8 cellular contexts compared by ENCODE assay signal in the genomic region with DNA sequence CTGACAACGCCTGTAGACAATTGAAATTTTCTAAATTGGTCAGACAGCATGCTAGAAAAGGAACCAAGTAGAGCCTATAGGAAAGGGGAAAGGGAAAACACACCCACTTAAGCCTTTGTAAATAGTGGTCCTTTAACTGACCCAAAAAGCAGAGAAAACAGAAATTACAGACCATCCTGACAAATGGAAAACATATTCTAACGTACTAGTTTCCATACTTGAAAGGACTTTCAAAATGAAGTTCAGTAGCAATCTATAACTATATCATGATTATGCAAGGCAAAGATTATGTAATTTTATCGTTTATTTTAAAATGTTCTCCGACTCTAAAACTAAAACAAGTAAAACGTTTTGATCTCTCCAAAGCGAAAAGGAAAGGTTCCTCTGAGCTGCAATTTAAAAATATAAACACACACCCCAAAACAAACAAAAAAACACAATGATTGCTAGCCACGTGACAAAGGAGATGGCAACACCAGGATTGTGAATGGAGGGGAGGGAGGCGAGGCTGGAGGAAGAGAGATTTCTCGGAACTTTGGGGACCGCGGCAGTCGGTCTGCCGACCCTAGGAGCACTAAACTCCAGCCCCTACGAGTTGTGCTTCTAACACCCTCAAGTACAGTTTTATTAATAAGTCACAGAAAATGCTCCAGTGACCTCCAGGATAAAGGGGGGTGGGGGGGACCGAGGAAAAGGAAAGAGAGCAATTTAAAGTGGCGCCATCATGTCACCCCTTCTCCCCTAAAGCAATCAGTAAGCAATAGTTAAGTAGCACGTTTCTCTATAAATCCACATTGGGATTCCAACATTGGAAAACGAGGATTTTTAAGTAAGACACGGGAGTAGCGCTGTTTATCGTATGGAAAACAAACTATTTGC. TPM values are rescaled to one million over a fixed set of nuclear protein-coding genes. Genes with fewer than 3 reads are reported as not detected.
A peak's percentile ranks its signal among the peaks of the same experiment; 100 is the strongest.
DNase-seq lines count a peak whose midpoint lies in the region; ATAC-seq and TF ChIP-seq lines count a peak whose summit lies in the region.

No MANE protein-coding gene starts in this region.

- no peaks in the 10 kb centered on the region for H3K27me3 ChIP-seq in neural progenitor cell

- peaks cover 49% of the 10 kb centered on the region for H3K4me1 ChIP-seq in neural progenitor cell

- H3K9me3 Mint-ChIP-seq in activated B cell treated with CpG ODN at 0.5 μM for 24 hours (no peaks in the 10 kb centered on the region), neural progenitor cell (no peaks in the 10 kb centered on the region)

- ATAC-seq in activated B cell treated with CpG ODN at 0.5 μM for 24 hours (ENCODE audit: low read depth): no peak
- ATAC-seq in HG02610 (IDR thresholded peaks at IDR 0.05; ENCODE audit: unreplicated experiment): no peak

- no peak overlapping the region for H2AFZ ChIP-seq in neural progenitor cell (replicated peaks)

- H3K27ac ChIP-seq in neural progenitor cell: peak overlapping the region; percentile 100

- H3K4me3 ChIP-seq in fibroblast of mammary gland (ENCODE audit: control insufficient read depth, low read depth, low read length) (peak overlapping the region; percentile 76), neural progenitor cell (peak overlapping the region; percentile 98)

- H3K36me3 Mint-ChIP-seq in activated B cell treated with CpG ODN at 0.5 μM for 24 hours (ENCODE audit: low read depth) (peaks cover 31% of the 10 kb centered on the region), neural progenitor cell (peaks cover 12% of the 10 kb centered on the region)

- intact Hi-C loops in activated B cell treated with CpG ODN at 0.5 μM for 24 hours (cut with micrococcal nuclease): loop anchor here (1.0 to 5.0 kb wide), 6 partner anchors 7 to 1916 kb away; partner anchors contain the start of gene SNX11

- peak overlapping the region; percentile 89 for H3K4me2 ChIP-seq in neural progenitor cell

- H3F3A ChIP-seq in neural progenitor cell (ENCODE audit: low read depth): peaks cover 44% of the 10 kb centered on the region

- no peaks in the 10 kb centered on the region for H3K9me3 ChIP-seq in neural progenitor cell (ENCODE audit: low read depth)

- no peak for TF ChIP-seq CTCF in activated B cell treated with CpG ODN at 0.5 μM for 24 hours (IDR thresholded peaks at IDR 0.05)
- no peak for TF ChIP-seq CTCF in fibroblast of mammary gland (conservative IDR thresholded peaks at IDR 0.05; ENCODE audit: control insufficient read depth, insufficient read depth, low read depth, low read length)
- no peak for TF ChIP-seq CTCF in neural progenitor cell (IDR thresholded peaks at IDR 0.05)

- CTCF ChIA-PET in activated B cell treated with CpG ODN at 0.5 μM for 24 hours (lab: Charles Lee): no interaction called here

- peak overlapping the region; percentile 95 for H3K9ac ChIP-seq in neural progenitor cell

- H3K4me3 Mint-ChIP-seq in activated B cell treated with CpG ODN at 0.5 μM for 24 hours (peak overlapping the region; percentile 94), neural progenitor cell (peak overlapping the region; percentile 92)

- peak; percentile 30 for DNase-seq in stimulated activated CD4-positive, alpha-beta T cell treated with anti-CD3 and anti-CD28 coated beads, Interleukin-4, amount 100 ng/mL, for 24 hours
- DNase-seq in stimulated activated CD4-positive, alpha-beta T cell treated with anti-CD3 and anti-CD28 coated beads, Interleukin-4, amount 100 ng/mL, for 1 hour: no peak
- DNase-seq in NCI-H1694 treated with DMSO at 0.1 percent for 48 hours (lab: John Stamatoyannopoulos, UW) (peak; percentile 72), activated B cell treated with CpG ODN at 0.5 μM for 24 hours (no peak), fibroblast of mammary gland (ENCODE audit: low read depth) (no peak), neural progenitor cell (ENCODE audit: low spot score) (peak; percentile 74)
- no peak for DNase-seq in activated CD4-positive, CD25-positive, alpha-beta regulatory T cell treated with anti-CD3 and anti-CD28 coated beads, Interleukin-2, amount 50 U/mL, for 72 hours

- H3K27ac Mint-ChIP-seq in activated B cell treated with CpG ODN at 0.5 μM for 24 hours (peak overlapping the region; percentile 98), neural progenitor cell (peak overlapping the region; percentile 98)

- peaks cover 93% of the 10 kb centered on the region for H3K79me2 ChIP-seq in neural progenitor cell (ENCODE audit: low read depth)

- no peaks in the 10 kb centered on the region for H3K36me3 ChIP-seq in neural progenitor cell

- no peaks in the 10 kb centered on the region for H3K27me3 Mint-ChIP-seq in activated B cell treated with CpG ODN at 0.5 μM for 24 hours
- H3K27me3 Mint-ChIP-seq in neural progenitor cell (ENCODE audit: insufficient read depth, low read depth): peaks cover 2% of the 10 kb centered on the region

- H3K4me1 Mint-ChIP-seq in activated B cell treated with CpG ODN at 0.5 μM for 24 hours: peaks cover 70% of the 10 kb centered on the region
- H3K4me1 Mint-ChIP-seq in neural progenitor cell: peaks cover 45% of the 10 kb centered on the region

- POLR2A ChIA-PET in activated B cell treated with CpG ODN at 0.5 μM for 24 hours (lab: Charles Lee): interaction anchor here (0.7 to 2.3 kb wide), 4 partner anchors 9 to 651 kb away, joined by 3 to 12 read pairs (median 6); no protein-coding TSS in a partner anchor

- peaks cover 81% of the 10 kb centered on the region for H4K20me1 ChIP-seq in neural progenitor cell (ENCODE audit: low read depth)

RNA-seq across cellular contexts. Expression of gene KANSL1, which starts 1.7 kb away (rescaled TPM):
- total RNA-seq in activated B cell treated with CpG ODN at 0.5 μM for 24 hours: 127 and 152 TPM in 2 replicates
- total RNA-seq in neural progenitor cell (ENCODE audit: low replicate concordance): 114 and 136 TPM in 2 replicates

Comparison
In these comparisons a context has a peak if more than half of its experiments do, and no peak if none do; other contexts are left out.
1. DNase-seq: peak in stimulated activated CD4-positive, alpha-beta T cell treated with anti-CD3 and anti-CD28 coated beads, Interleukin-4, amount 100 ng/mL, for 24 hours (single experiment), NCI-H1694 treated with DMSO at 0.1 percent for 48 hours (single experiment) and neural progenitor cell (single experiment); none in stimulated activated CD4-positive, alpha-beta T cell treated with anti-CD3 and anti-CD28 coated beads, Interleukin-4, amount 100 ng/mL, for 1 hour (single experiment), activated B cell treated with CpG ODN at 0.5 μM for 24 hours (single experiment), fibroblast of mammary gland (single experiment) and activated CD4-positive, CD25-positive, alpha-beta regulatory T cell treated with anti-CD3 and anti-CD28 coated beads, Interleukin-2, amount 50 U/mL, for 72 hours (single experiment).